19 cellular contexts compared by ENCODE assay signal in genomic region chr11:68479390-68479789, GRCh38.
"Had no signal": no experiment of that assay in that cellular context is flagged by ENCODE, and none has a peak within 500 bp of the region (broad histone marks: within the 10 kb centered on the region; RNA-seq: fewer than 3 reads in every experiment).

No MANE protein-coding gene starts in this region.

- H3K9me3 Mint-ChIP-seq: activated T-helper 17 cell treated with anti-CD3 and anti-CD28 coated beads, Interleukin-2, amount 50 U/mL, for 72 hours; dendritic cell treated with granulocyte-macrophage colony-stimulating factor and Interleukin-4, amounts not matched to agents 40 ng/mL and 50 ng/mL, for 4 days; memory B cell had no signal

- H3K4me1 Mint-ChIP-seq: neural progenitor cell had no signal

- DNase-seq: activated CD4-positive, alpha-beta T cell treated with anti-CD3 and anti-CD28 coated beads, Interleukin-2, amount 50 U/mL, for 1 hour; activated CD4-positive, CD25-positive, alpha-beta regulatory T cell; activated CD8-positive, alpha-beta T cell treated with anti-CD3 and anti-CD28 coated beads, Interleukin-2, amount 10 ng/mL, durations not matched to agents 7 days and 5 days; activated naive CD8-positive, alpha-beta T cell treated with anti-CD3 and anti-CD28 coated beads, Interleukin-2, amount 10 ng/mL, durations not matched to agents 7 days and 5 days; activated T-cell treated with anti-CD3 and anti-CD28 coated beads, Interleukin-2, amount 50 U/mL, for 1 hour; body of pancreas; effector CD4-positive, alpha-beta T cell; heart right ventricle; left colon; posterior cingulate gyrus; stimulated activated CD4-positive, alpha-beta T cell treated with anti-CD3 and anti-CD28 coated beads, Interleukin-2, amount 100 ng/mL, for 48 hours; stimulated activated naive CD4-positive, alpha-beta T cell; upper lobe of right lung had no signal

- H3K27me3 Mint-ChIP-seq: activated naive CD8-positive, alpha-beta T cell treated with anti-CD3 and anti-CD28 coated beads, Interleukin-2, amount 10 ng/mL, durations not matched to agents 7 days and 5 days; activated T-helper 17 cell treated with anti-CD3 and anti-CD28 coated beads, Interleukin-2, amount 50 U/mL, for 72 hours; dendritic cell treated with granulocyte-macrophage colony-stimulating factor and Interleukin-4, amounts not matched to agents 40 ng/mL and 50 ng/mL, for 4 days; memory B cell had no signal

- H3K27ac ChIP-seq: body of pancreas, cardiac muscle cell, neural progenitor cell, thoracic aorta, upper lobe of right lung had no signal

- ATAC-seq: activated CD8-positive, alpha-beta T cell treated with anti-CD3 and anti-CD28 coated beads, Interleukin-2, amount 10 ng/mL, durations not matched to agents 7 days and 5 days; activated T-helper 17 cell treated with anti-CD3 and anti-CD28 coated beads, Interleukin-2, amount 50 U/mL, for 72 hours; body of pancreas; heart right ventricle; left colon; upper lobe of right lung had no signal

- H3K27ac Mint-ChIP-seq: activated CD8-positive, alpha-beta T cell treated with anti-CD3 and anti-CD28 coated beads, Interleukin-2, amount 10 ng/mL, durations not matched to agents 7 days and 5 days; activated naive CD8-positive, alpha-beta T cell treated with anti-CD3 and anti-CD28 coated beads, Interleukin-2, amount 10 ng/mL, durations not matched to agents 7 days and 5 days; activated T-helper 17 cell treated with anti-CD3 and anti-CD28 coated beads, Interleukin-2, amount 50 U/mL, for 72 hours; dendritic cell treated with granulocyte-macrophage colony-stimulating factor and Interleukin-4, amounts not matched to agents 40 ng/mL and 50 ng/mL, for 4 days; neural progenitor cell had no signal

- H3K4me3 Mint-ChIP-seq: activated CD8-positive, alpha-beta T cell treated with anti-CD3 and anti-CD28 coated beads, Interleukin-2, amount 10 ng/mL, durations not matched to agents 7 days and 5 days; activated naive CD8-positive, alpha-beta T cell treated with anti-CD3 and anti-CD28 coated beads, Interleukin-2, amount 10 ng/mL, durations not matched to agents 7 days and 5 days; activated T-helper 17 cell treated with anti-CD3 and anti-CD28 coated beads, Interleukin-2, amount 50 U/mL, for 72 hours; dendritic cell treated with granulocyte-macrophage colony-stimulating factor and Interleukin-4, amounts not matched to agents 40 ng/mL and 50 ng/mL, for 4 days; memory B cell; neural progenitor cell had no signal
